20 cellular contexts compared by ENCODE assay signal in genomic region chrX:1398431-1399340, GRCh38. TPM values are rescaled to one million over a fixed set of nuclear protein-coding genes. Genes with fewer than 3 reads are reported as not detected.
A peak's percentile ranks its signal among the peaks of the same experiment; 100 is the strongest.
DNase-seq lines count a peak whose midpoint lies in the region; ATAC-seq and TF ChIP-seq lines count a peak whose summit lies in the region.
"Had no signal": no experiment of that assay in that cellular context is flagged by ENCODE, and none has a peak within 500 bp of the region (broad histone marks: within the 10 kb centered on the region; RNA-seq: fewer than 3 reads in every experiment).

No MANE protein-coding gene starts in this region.

- no peak overlapping the region for H3K4me3 Mint-ChIP-seq in neural progenitor cell
- no peak overlapping the region for H3K4me3 Mint-ChIP-seq in CD4-positive, alpha-beta memory T cell
- H3K4me3 Mint-ChIP-seq: activated CD4-positive, alpha-beta memory T cell treated with anti-CD3 and anti-CD28 coated beads for 36 hours; activated T-helper 17 cell treated with anti-CD3 and anti-CD28 coated beads, Interleukin-2, amount 50 U/mL, for 72 hours had no signal

- peaks cover 19% of the 10 kb centered on the region for H3K4me1 Mint-ChIP-seq in neural progenitor cell
- peaks cover 7 to 13% (median 12%) of the 10 kb centered on the region in 4 donors for H3K4me1 Mint-ChIP-seq in CD4-positive, alpha-beta memory T cell

- no peak overlapping the region for H3K27ac Mint-ChIP-seq in neural progenitor cell
- peak overlapping the region in 1 of 7 donors; percentile 43 for H3K27ac Mint-ChIP-seq in CD4-positive, alpha-beta memory T cell
- H3K27ac Mint-ChIP-seq: activated CD4-positive, alpha-beta memory T cell treated with anti-CD3 and anti-CD28 coated beads for 36 hours; activated T-helper 17 cell treated with anti-CD3 and anti-CD28 coated beads, Interleukin-2, amount 50 U/mL, for 72 hours had no signal

- DNase-seq in G401 (ENCODE audit: low spot score) (peak; percentile 81), cerebellum (ENCODE audit: low spot score) (peak; percentile 60), neural progenitor cell (ENCODE audit: low spot score) (no peak), A673 (ENCODE audit: low spot score) (no peak), testis (no peak)
- DNase-seq in CD4-positive, alpha-beta memory T cell: no peak
- DNase-seq: activated CD4-positive, alpha-beta memory T cell treated with anti-CD3 and anti-CD28 coated beads for 36 hours; BE2C; GDM1; NCI-H1105 treated with DMSO at 0.1 percent for 48 hours; NCI-H748 treated with DMSO at 0.1 percent for 48 hours; PC-9 had no signal

- peaks cover under 1% of the 10 kb centered on the region for H3K27me3 Mint-ChIP-seq in neural progenitor cell (ENCODE audit: insufficient read depth, low read depth)
- no peaks in the 10 kb centered on the region for H3K27me3 Mint-ChIP-seq in CD4-positive, alpha-beta memory T cell
- H3K27me3 Mint-ChIP-seq: activated CD4-positive, alpha-beta memory T cell treated with anti-CD3 and anti-CD28 coated beads for 36 hours; activated T-helper 17 cell treated with anti-CD3 and anti-CD28 coated beads, Interleukin-2, amount 50 U/mL, for 72 hours had no signal

- TF ChIP-seq CTCF in HEK293 (tag by site-specific recombination; IDR thresholded peaks at IDR 0.05) (no peak), neural progenitor cell (IDR thresholded peaks at IDR 0.05) (no peak), A673 (conservative IDR thresholded peaks at IDR 0.05; ENCODE audit: low read depth, low read length) (no peak), testis (IDR thresholded peaks at IDR 0.05) (no peak)

- H3K4me3 ChIP-seq in HEK293 (ENCODE audit: low read depth, low read length) (no peak overlapping the region), neural progenitor cell (no peak overlapping the region), A673 (ENCODE audit: low read depth, low read length, poor library complexity, severe bottlenecking) (no peak overlapping the region), testis (no peak overlapping the region)
- H3K4me3 ChIP-seq in CD4-positive, alpha-beta memory T cell (ENCODE audit: low read length in 2 of 2): no peak overlapping the region
- H3K4me3 ChIP-seq: ascending aorta, coronary artery, pancreas, PC-9, smooth muscle cell, thoracic aorta had no signal

- no peak for TF ChIP-seq POLR2A in testis (IDR thresholded peaks at IDR 0.05)

- in situ Hi-C loops in G401 (cut with HindIII; ENCODE audit: low sequenced_read_pairs): no loop called here

- H3K9me3 ChIP-seq in HEK293 (ENCODE audit: control insufficient read depth, insufficient read depth, low read depth, low read length): no peaks in the 10 kb centered on the region
- no peaks in the 10 kb centered on the region for H3K9me3 ChIP-seq in neural progenitor cell (ENCODE audit: low read depth)
- H3K9me3 ChIP-seq in A673 (ENCODE audit: low read depth, low read length, poor library complexity, severe bottlenecking): no peaks in the 10 kb centered on the region
- H3K9me3 ChIP-seq in CD4-positive, alpha-beta memory T cell (ENCODE audit: control insufficient read depth in 1 of 2, low read length in 2 of 2): no peaks in the 10 kb centered on the region
- H3K9me3 ChIP-seq in testis: no peaks in the 10 kb centered on the region
- H3K9me3 ChIP-seq: ascending aorta, BE2C, pancreas, thoracic aorta had no signal

- BruUV-seq in A673 (replicated peaks; lab: Mats Ljungman, UMichigan): no TSS peak

- peaks cover 7% of the 10 kb centered on the region for H4K20me1 ChIP-seq in neural progenitor cell (ENCODE audit: low read depth)

- 83 to 92% methylated on average over 25 to 29 of the region's 29 CpGs for WGBS in testis, 2 donors

- H3K4me1 ChIP-seq in HEK293 (ENCODE audit: control insufficient read depth, insufficient read depth, low read length) (no peaks in the 10 kb centered on the region), neural progenitor cell (peaks cover 2% of the 10 kb centered on the region), A673 (ENCODE audit: insufficient read depth, low read length, poor library complexity, severe bottlenecking) (peaks cover 5% of the 10 kb centered on the region), testis (peaks cover 10% of the 10 kb centered on the region)
- peaks cover 5% of the 10 kb centered on the region for H3K4me1 ChIP-seq in CD4-positive, alpha-beta memory T cell (ENCODE audit: insufficient read depth, low read length)
- H3K4me1 ChIP-seq: BE2C, pancreas had no signal

- H3K9me3 Mint-ChIP-seq in neural progenitor cell: no peaks in the 10 kb centered on the region
- H3K9me3 Mint-ChIP-seq in CD4-positive, alpha-beta memory T cell: no peaks in the 10 kb centered on the region
- H3K9me3 Mint-ChIP-seq: activated CD4-positive, alpha-beta memory T cell treated with anti-CD3 and anti-CD28 coated beads for 36 hours; activated T-helper 17 cell treated with anti-CD3 and anti-CD28 coated beads, Interleukin-2, amount 50 U/mL, for 72 hours had no signal

- CTCF ChIA-PET in HEK293 (lab: Yijun Ruan, JAX): no interaction called here
- CTCF ChIA-PET in A673 (lab: Charles Lee): no interaction called here
- CTCF ChIA-PET in CD4-positive, alpha-beta memory T cell (lab: Charles Lee; ENCODE audit: partially characterized antibody): no interaction called here

- H3K36me3 Mint-ChIP-seq in neural progenitor cell: peaks cover 11% of the 10 kb centered on the region
- peaks cover 11 to 13% of the 10 kb centered on the region in 2 donors for H3K36me3 Mint-ChIP-seq in CD4-positive, alpha-beta memory T cell

- POLR2A ChIA-PET in HEK293 (lab: Yijun Ruan, JAX) (no interaction called here), A673 (lab: Charles Lee; ENCODE audit: low non-redundant PET) (no interaction called here)
- POLR2A ChIA-PET in CD4-positive, alpha-beta memory T cell (lab: Charles Lee; ENCODE audit: partially characterized antibody): no interaction called here

- H3K9ac ChIP-seq in neural progenitor cell: no peak overlapping the region

- peaks cover 39 to 80% of the 10 kb centered on the region in 2 experiments for H3K36me3 ChIP-seq in HEK293 (ENCODE audit: control insufficient read depth in 2 of 2, insufficient read depth in 1 of 2, low read length in 2 of 2)
- no peaks in the 10 kb centered on the region for H3K36me3 ChIP-seq in neural progenitor cell
- peaks cover 29% of the 10 kb centered on the region for H3K36me3 ChIP-seq in A673 (ENCODE audit: insufficient read depth, low read length, poor library complexity, severe bottlenecking)
- H3K36me3 ChIP-seq in CD4-positive, alpha-beta memory T cell (ENCODE audit: insufficient read depth, low read length): peaks cover 10% of the 10 kb centered on the region
- no peaks in the 10 kb centered on the region for H3K36me3 ChIP-seq in testis (ENCODE audit: low read depth, missing control alignments)
- H3K36me3 ChIP-seq: BE2C, pancreas had no signal

- H3K27ac ChIP-seq in HEK293 (ENCODE audit: extremely low read depth, low read depth, low read length) (no peak overlapping the region), neural progenitor cell (peak overlapping the region; percentile 46), A673 (ENCODE audit: low read depth, low read length, poor library complexity, severe bottlenecking) (no peak overlapping the region), testis (no peak overlapping the region)
- H3K27ac ChIP-seq in CD4-positive, alpha-beta memory T cell (ENCODE audit: low read depth, low read length): no peak overlapping the region
- H3K27ac ChIP-seq: ascending aorta, coronary artery, pancreas, PC-9, thoracic aorta had no signal

- H3F3A ChIP-seq in neural progenitor cell (ENCODE audit: low read depth): peaks cover 9% of the 10 kb centered on the region

- ATAC-seq in HG02973 (IDR thresholded peaks at IDR 0.05; ENCODE audit: unreplicated experiment): no peak
- ATAC-seq: activated T-helper 17 cell treated with anti-CD3 and anti-CD28 coated beads, Interleukin-2, amount 50 U/mL, for 72 hours had no signal

- H2AFZ ChIP-seq in neural progenitor cell (replicated peaks): no peak overlapping the region
- H2AFZ ChIP-seq: PC-9 had no signal

- H3K27me3 ChIP-seq in neural progenitor cell (no peaks in the 10 kb centered on the region), A673 (replicated peaks; ENCODE audit: insufficient read depth, low read depth, low read length, poor library complexity) (no peaks in the 10 kb centered on the region), testis (no peaks in the 10 kb centered on the region)
- no peaks in the 10 kb centered on the region for H3K27me3 ChIP-seq in CD4-positive, alpha-beta memory T cell (ENCODE audit: insufficient read depth, low read length)
- H3K27me3 ChIP-seq: ascending aorta, BE2C, pancreas had no signal

- H3K4me2 ChIP-seq in neural progenitor cell: no peak overlapping the region
- H3K4me2 ChIP-seq: PC-9, smooth muscle cell had no signal

- intact Hi-C loops in A673 (cut with micrococcal nuclease; ENCODE audit: unreplicated experiment): no loop called here
- intact Hi-C loops in CD4-positive, alpha-beta memory T cell (cut with micrococcal nuclease): no loop called here
- intact Hi-C loops in testis (cut with DNase I; ENCODE audit: low total_unique reads): loop anchor here (10.0 kb wide), 1 partner anchor 46 kb away; no protein-coding TSS in a partner anchor

- peaks cover 24% of the 10 kb centered on the region for H3K79me2 ChIP-seq in neural progenitor cell (ENCODE audit: low read depth)

TF ChIP-seq in HEK293, 187 proteins besides CTCF, POLR2A, EP300 and RAD21:
- TF ChIP-seq ZNF777 (tag by site-specific recombination; IDR thresholded peaks at IDR 0.05; ENCODE audit: borderline replicate concordance) (no peak), SP2 (tag by site-specific recombination; IDR thresholded peaks at IDR 0.05) (0 out of 2 replicates have a peak, but pooled peaks have one; percentile 13)

RNA-seq across cellular contexts. Expression of gene SLC25A6, which starts 6.8 kb away (rescaled TPM):
- 631 and 697 TPM in 2 replicates for total RNA-seq in G401 (2014; rRNA removed; shearing (Covaris generic))
- total RNA-seq in cerebellum (125 TPM), neural progenitor cell (ENCODE audit: low replicate concordance) (193 and 487 TPM in 2 replicates), A673 (2021) (423 and 432 TPM in 2 replicates), testis (100 to 1,000 TPM; 171 to 293 TPM)
- total RNA-seq in CD4-positive, alpha-beta memory T cell: 100 to 1,000 TPM; 249 to 252 TPM
- 100 to 1,000 TPM; 525 to 540 TPM for polyA plus RNA-seq in CD4-positive, alpha-beta memory T cell
- polyA plus RNA-seq in testis (ENCODE audit: insufficient read depth, low read depth, low replicate concordance): 157 TPM

RNA-seq across cellular contexts. Expression of gene ASMTL, which starts 54.0 kb away (rescaled TPM):
- total RNA-seq in G401 (2014; rRNA removed; shearing (Covaris generic)): 214 and 257 TPM in 2 replicates
- total RNA-seq in cerebellum (9.0 TPM), neural progenitor cell (ENCODE audit: low replicate concordance) (46.1 and 73.2 TPM in 2 replicates), A673 (2021) (24.9 and 33.5 TPM in 2 replicates), testis (10 to 100 TPM; 31.0 to 41.2 TPM)
- 10 to 100 TPM; 35.9 to 37.9 TPM for total RNA-seq in CD4-positive, alpha-beta memory T cell
- polyA plus RNA-seq in CD4-positive, alpha-beta memory T cell: 10 to 100 TPM; 35.0 to 50.4 TPM
- 27.0 TPM for polyA plus RNA-seq in testis (ENCODE audit: insufficient read depth, low read depth, low replicate concordance)

Comparison
In these comparisons a context has a peak if more than half of its experiments do, and no peak if none do; other contexts are left out.
1. DNase-seq: peak in G401 (single experiment) and cerebellum (single experiment); none in neural progenitor cell (single experiment), A673 (single experiment), CD4-positive, alpha-beta memory T cell (0 of 5) and testis (single experiment).